ENCODE assay signal across 35 cellular contexts in the genomic region with DNA sequence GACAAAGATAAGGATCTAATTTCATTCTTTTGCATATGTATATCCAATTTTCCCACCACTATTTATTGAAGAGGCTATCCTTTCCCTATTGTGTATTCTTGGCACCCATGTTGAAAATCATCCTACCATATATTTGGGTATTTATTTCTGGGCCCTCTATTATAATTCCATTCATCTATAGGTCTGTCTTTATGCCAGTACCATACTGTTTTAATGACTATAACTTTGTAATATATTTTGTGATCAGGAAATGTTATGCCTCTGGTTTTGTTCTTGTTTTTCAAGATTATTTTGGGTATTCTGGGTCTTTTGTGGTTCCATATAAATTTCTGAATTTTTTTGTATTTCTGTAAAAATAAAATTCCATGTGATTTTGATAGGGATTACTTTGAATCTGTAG.
"Had no signal": no experiment of that assay in that cellular context is flagged by ENCODE, and none has a peak within 500 bp of the region (broad histone marks: within the 10 kb centered on the region; RNA-seq: fewer than 3 reads in every experiment).

No MANE protein-coding gene starts in this region.

- H3K9me3 ChIP-seq: adrenal gland, body of pancreas, breast epithelium had no signal

- H3K4me3 Mint-ChIP-seq: activated B cell treated with CpG ODN at 0.5 μM for 24 hours; activated CD4-positive, alpha-beta memory T cell treated with anti-CD3 and anti-CD28 coated beads for 36 hours; activated CD4-positive, alpha-beta T cell treated with anti-CD3 and anti-CD28 coated beads, Interleukin-2, amount 10 ng/mL, durations not matched to agents 24 days and 14 days; activated CD8-positive, alpha-beta T cell treated with anti-CD3 and anti-CD28 coated beads for 36 hours; activated naive CD4-positive, alpha-beta T cell treated with anti-CD3 and anti-CD28 coated beads for 36 hours; activated naive CD8-positive, alpha-beta T cell treated with anti-CD3 and anti-CD28 coated beads for 36 hours; activated T-cell treated with anti-CD3 and anti-CD28 coated beads, Interleukin-2, amount 50 U/mL, for 4 hours; activated T-cell treated with anti-CD3 and anti-CD28 coated beads, Interleukin-2, amount 50 U/mL, for 72 hours; activated T-helper 1 cell treated with anti-CD3 and anti-CD28 coated beads, Interleukin-12 subunit alpha, Interleukin-12 subunit beta, Interleukin-2, Interleukin-4 antibody, amounts not matched to agents 30 ng/mL and 10 ng/mL and 1 ng/mL, durations not matched to agents 14 hours and 24 hours and 36 hours; activated T-helper 17 cell treated with anti-CD3 and anti-CD28 coated beads, Interleukin-2, amount 50 U/mL, for 72 hours; T-helper 1 cell treated with Interleukin-12 subunit alpha and Interleukin-12 subunit beta and Interleukin-4 antibody, amounts not matched to agents 30 μg/mL and 1 μg/mL, for 36 hours; T-helper 2 cell treated with Interferon-gamma antibody and Interleukin-4, amounts not matched to agents 5 μg/mL and 100 μg/mL, for 36 hours had no signal

- H3K9me3 Mint-ChIP-seq: activated naive CD4-positive, alpha-beta T cell treated with anti-CD3 and anti-CD28 coated beads, Interleukin-2, amount 50 U/mL, for 72 hours; activated T-cell treated with anti-CD3 and anti-CD28 coated beads, Interleukin-2, amount 50 U/mL, for 72 hours; activated T-helper 1 cell treated with anti-CD3 and anti-CD28 coated beads, Interleukin-12 subunit alpha, Interleukin-12 subunit beta, Interleukin-2, Interleukin-4 antibody, amounts not matched to agents 30 ng/mL and 10 ng/mL and 1 ng/mL, durations not matched to agents 14 hours and 24 hours and 36 hours; T-helper 1 cell treated with Interleukin-12 subunit alpha and Interleukin-12 subunit beta and Interleukin-4 antibody, amounts not matched to agents 30 μg/mL and 1 μg/mL, for 36 hours had no signal

- H3K27me3 ChIP-seq: body of pancreas, breast epithelium had no signal

- H3K27ac ChIP-seq: adrenal gland, body of pancreas, brain microvascular endothelial cell, breast epithelium, VCaP had no signal

- H3K36me3 ChIP-seq: adrenal gland, brain microvascular endothelial cell, breast epithelium had no signal

- H3K36me3 Mint-ChIP-seq: activated CD4-positive, alpha-beta memory T cell treated with anti-CD3 and anti-CD28 coated beads for 36 hours; activated naive CD4-positive, alpha-beta T cell treated with anti-CD3 and anti-CD28 coated beads, Interleukin-2, amount 50 U/mL, for 72 hours; activated naive CD8-positive, alpha-beta T cell treated with anti-CD3 and anti-CD28 coated beads for 36 hours had no signal

- DNase-seq: activated B cell treated with CpG ODN at 0.5 μM for 24 hours; activated CD4-positive, alpha-beta memory T cell treated with anti-CD3 and anti-CD28 coated beads for 36 hours; activated CD4-positive, alpha-beta T cell treated with anti-CD3 and anti-CD28 coated beads for 4 hours; activated CD4-positive, alpha-beta T cell treated with anti-CD3 and anti-CD28 coated beads, Interleukin-2, amount 10 ng/mL, durations not matched to agents 24 days and 14 days; activated CD4-positive, alpha-beta T cell treated with anti-CD3 and anti-CD28 coated beads, Interleukin-2, amount 50 U/mL, for 1 hour; activated CD4-positive, alpha-beta T cell treated with anti-CD3 and anti-CD28 coated beads, Interleukin-2, amount 50 U/mL, for 4 hours; activated CD4-positive, CD25-positive, alpha-beta regulatory T cell treated with anti-CD3 and anti-CD28 coated beads, Interleukin-2, amount 50 U/mL, for 72 hours; activated CD8-positive, alpha-beta memory T cell treated with anti-CD3 and anti-CD28 coated beads, Interleukin-2, amount 50 U/mL, for 4 hours; activated CD8-positive, alpha-beta T cell treated with anti-CD3 and anti-CD28 coated beads for 36 hours; activated effector memory CD4-positive, alpha-beta T cell treated with anti-CD3 and anti-CD28 coated beads, Interleukin-2, amount 50 U/mL, for 16 hours; activated gamma-delta T cell treated with Interleukin-2 at 50 U/mL for 16 hours; activated naive CD4-positive, alpha-beta T cell; activated naive CD4-positive, alpha-beta T cell treated with anti-CD3 and anti-CD28 coated beads for 36 hours; activated naive CD4-positive, alpha-beta T cell treated with anti-CD3 and anti-CD28 coated beads, Interleukin-2, amount 50 U/mL, for 16 hours; activated naive CD8-positive, alpha-beta T cell treated with anti-CD3 and anti-CD28 coated beads for 36 hours; activated T-cell treated with anti-CD3 and anti-CD28 coated beads for 4 hours; activated T-cell treated with anti-CD3 and anti-CD28 coated beads, Interleukin-2, amount 50 U/mL, for 1 hour; activated T-cell treated with anti-CD3 and anti-CD28 coated beads, Interleukin-2, amount 50 U/mL, for 4 hours; activated T-cell treated with anti-CD3 and anti-CD28 coated beads, Interleukin-2, amount 50 U/mL, for 72 hours; adrenal gland; amniotic stem cell; aorta; body of pancreas; brain microvascular endothelial cell; central memory CD4-positive, alpha-beta T cell; T-helper 1 cell; T-helper 2 cell; T-helper 9 cell had no signal

- H3K4me1 Mint-ChIP-seq: activated B cell treated with CpG ODN at 0.5 μM for 24 hours; activated CD4-positive, alpha-beta T cell treated with anti-CD3 and anti-CD28 coated beads, Interleukin-2, amount 10 ng/mL, durations not matched to agents 24 days and 14 days; activated naive CD8-positive, alpha-beta T cell treated with anti-CD3 and anti-CD28 coated beads for 36 hours; activated T-helper 17 cell treated with anti-CD3 and anti-CD28 coated beads, Interleukin-2, amount 50 U/mL, for 72 hours had no signal

- H3K27ac Mint-ChIP-seq: activated B cell treated with CpG ODN at 0.5 μM for 24 hours; activated CD4-positive, alpha-beta memory T cell treated with anti-CD3 and anti-CD28 coated beads for 36 hours; activated CD4-positive, alpha-beta T cell treated with anti-CD3 and anti-CD28 coated beads, Interleukin-2, amount 10 ng/mL, durations not matched to agents 24 days and 14 days; activated CD8-positive, alpha-beta T cell treated with anti-CD3 and anti-CD28 coated beads for 36 hours; activated naive CD4-positive, alpha-beta T cell treated with anti-CD3 and anti-CD28 coated beads for 36 hours; activated naive CD4-positive, alpha-beta T cell treated with anti-CD3 and anti-CD28 coated beads, Interleukin-2, amount 50 U/mL, for 72 hours; activated naive CD8-positive, alpha-beta T cell treated with anti-CD3 and anti-CD28 coated beads for 36 hours; activated T-cell treated with anti-CD3 and anti-CD28 coated beads, Interleukin-2, amount 50 U/mL, for 72 hours; activated T-helper 1 cell treated with anti-CD3 and anti-CD28 coated beads, Interleukin-12 subunit alpha, Interleukin-12 subunit beta, Interleukin-2, Interleukin-4 antibody, amounts not matched to agents 30 ng/mL and 10 ng/mL and 1 ng/mL, durations not matched to agents 14 hours and 24 hours and 36 hours; activated T-helper 17 cell treated with anti-CD3 and anti-CD28 coated beads, Interleukin-2, amount 50 U/mL, for 72 hours; T-helper 1 cell treated with Interleukin-12 subunit alpha and Interleukin-12 subunit beta and Interleukin-4 antibody, amounts not matched to agents 30 μg/mL and 1 μg/mL, for 36 hours; T-helper 2 cell treated with Interferon-gamma antibody and Interleukin-4, amounts not matched to agents 5 μg/mL and 100 μg/mL, for 36 hours had no signal

- H3K4me3 ChIP-seq: adrenal gland, body of pancreas, breast epithelium had no signal

- H3K4me1 ChIP-seq: adrenal gland, body of pancreas had no signal

- ATAC-seq: activated CD8-positive, alpha-beta T cell treated with anti-CD3 and anti-CD28 coated beads for 36 hours; activated naive CD4-positive, alpha-beta T cell treated with anti-CD3 and anti-CD28 coated beads, Interleukin-2, amount 50 U/mL, for 72 hours; activated T-cell treated with anti-CD3 and anti-CD28 coated beads, Interleukin-2, amount 50 U/mL, for 4 hours; activated T-cell treated with anti-CD3 and anti-CD28 coated beads, Interleukin-2, amount 50 U/mL, for 72 hours; activated T-helper 17 cell treated with anti-CD3 and anti-CD28 coated beads, Interleukin-2, amount 50 U/mL, for 72 hours; body of pancreas had no signal
